In the genomic region with DNA sequence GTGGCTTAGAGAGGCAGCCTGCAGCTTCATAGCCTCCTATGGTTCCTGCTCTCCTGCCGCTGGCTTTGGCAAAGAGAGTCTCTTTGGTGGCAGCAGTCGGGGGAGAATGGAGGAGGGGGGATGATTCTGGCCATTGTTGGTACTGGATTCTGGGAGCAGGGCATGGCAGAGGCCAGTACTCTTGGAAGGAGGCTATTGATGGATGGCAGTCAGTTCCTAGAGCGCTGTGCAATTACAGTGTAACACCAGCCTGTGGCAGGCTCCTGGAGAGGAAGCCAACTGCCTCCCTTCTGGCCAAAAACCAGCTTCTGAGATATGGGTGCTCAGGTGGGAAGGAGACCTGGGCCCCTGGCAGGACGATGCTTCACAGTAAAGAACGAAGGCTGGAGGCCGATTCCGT, we compare ENCODE assay signal across 18 cellular contexts. TPM values are rescaled to one million over a fixed set of nuclear protein-coding genes. Genes with fewer than 3 reads are reported as not detected.
A peak's percentile ranks its signal among the peaks of the same experiment; 100 is the strongest.
DNase-seq lines count a peak whose midpoint lies in the region; ATAC-seq and TF ChIP-seq lines count a peak whose summit lies in the region.
"Had no signal": no experiment of that assay in that cellular context is flagged by ENCODE, and none has a peak within 500 bp of the region (broad histone marks: within the 10 kb centered on the region; RNA-seq: fewer than 3 reads in every experiment).

No MANE protein-coding gene starts in this region.

- no peak overlapping the region for H3K18ac ChIP-seq in mesendoderm (ENCODE audit: low read length)

- H3K27ac ChIP-seq in mesendoderm (ENCODE audit: low read depth, low read length) = no peak overlapping the region
- H3K27ac ChIP-seq: KMS-11, spleen had no signal

- H3K36me3 Mint-ChIP-seq in effector memory CD8-positive, alpha-beta T cell (ENCODE audit: insufficient read depth) = no peaks in the 10 kb centered on the region
- H3K36me3 Mint-ChIP-seq: brain had no signal

- H3K4me2 ChIP-seq in mesendoderm (ENCODE audit: low read length) = no peak overlapping the region
- H3K4me2 ChIP-seq: KMS-11 had no signal

- H3K23ac ChIP-seq in mesendoderm (ENCODE audit: low read length) = no peak overlapping the region

- peak; percentile 16 for TF ChIP-seq CTCF in choroid plexus epithelial cell (conservative IDR thresholded peaks at IDR 0.05; ENCODE audit: low read depth, low read length)

- H3K79me2 ChIP-seq in mesendoderm (ENCODE audit: control insufficient read depth, insufficient read depth, low read length) = no peaks in the 10 kb centered on the region

- H2BK15ac ChIP-seq in mesendoderm (replicated peaks; ENCODE audit: low read depth) = no peak overlapping the region

- H4K5ac ChIP-seq in mesendoderm (ENCODE audit: low read length) = no peak overlapping the region

- no peak overlapping the region for H3K27ac Mint-ChIP-seq in effector memory CD8-positive, alpha-beta T cell
- H3K27ac Mint-ChIP-seq: activated CD8-positive, alpha-beta T cell treated with anti-CD3 and anti-CD28 coated beads, Interleukin-2, amount 10 ng/mL, durations not matched to agents 7 days and 5 days; HFFc6; stimulated activated naive CD8-positive, alpha-beta T cell treated with anti-CD3 and anti-CD28 coated beads, Interleukin-15, amount 100 ng/mL, for 72 hours had no signal

- H3K4me1 Mint-ChIP-seq in effector memory CD8-positive, alpha-beta T cell (ENCODE audit: low read depth in 2 of 2) = peaks cover 0 to 5% of the 10 kb centered on the region in 2 donors
- H3K4me1 Mint-ChIP-seq: brain had no signal

- H2BK5ac ChIP-seq in mesendoderm (ENCODE audit: low read length) = no peak overlapping the region

- peak; percentile 1 for DNase-seq in DMS53 (lab: John Stamatoyannopoulos, UW)
- no peak for DNase-seq in DMS53 treated with DMSO at 0.1 percent for 48 hours (lab: John Stamatoyannopoulos, UW; ENCODE audit: unreplicated experiment)
- peak; percentile 4 for DNase-seq in HuH-7 (ENCODE audit: low spot score)
- DNase-seq in choroid plexus epithelial cell (ENCODE audit: low read depth) = no peak
- peak; percentile 50 for DNase-seq in mesendoderm
- DNase-seq in DMS79 treated with DMSO at 0.1 percent for 48 hours (lab: John Stamatoyannopoulos, UW) = no peak
- no peak for DNase-seq in effector memory CD8-positive, alpha-beta T cell
- no peak for DNase-seq in SIG-M5 (lab: John Stamatoyannopoulos, UW)
- DNase-seq: NCI-H446 treated with DMSO at 0.1 percent for 48 hours, occipital lobe, spleen, T1000 had no signal

- no peaks in the 10 kb centered on the region for H3K27me3 ChIP-seq in mesendoderm (ENCODE audit: insufficient read depth, low read length, poor library complexity)

- no peak overlapping the region for H2BK120ac ChIP-seq in mesendoderm (ENCODE audit: low read depth, low read length)

- H3K9me3 Mint-ChIP-seq in effector memory CD8-positive, alpha-beta T cell = peaks cover 0 to 2% of the 10 kb centered on the region in 2 donors
- H3K9me3 Mint-ChIP-seq: HFFc6 had no signal

- no peak for ATAC-seq in effector memory CD8-positive, alpha-beta T cell (replicated peaks)
- ATAC-seq: activated CD4-positive, CD25-positive, alpha-beta regulatory T cell treated with anti-CD3 and anti-CD28 coated beads, Interleukin-2, amount 50 U/mL, for 24 hours; stimulated activated naive CD8-positive, alpha-beta T cell treated with anti-CD3 and anti-CD28 coated beads, Interleukin-15, amount 100 ng/mL, for 72 hours had no signal

- no peak overlapping the region for H3K4me3 Mint-ChIP-seq in effector memory CD8-positive, alpha-beta T cell
- H3K4me3 Mint-ChIP-seq: activated CD8-positive, alpha-beta T cell treated with anti-CD3 and anti-CD28 coated beads, Interleukin-2, amount 10 ng/mL, durations not matched to agents 7 days and 5 days; brain; HFFc6; stimulated activated naive CD8-positive, alpha-beta T cell treated with anti-CD3 and anti-CD28 coated beads, Interleukin-15, amount 100 ng/mL, for 72 hours had no signal

- no peak overlapping the region for H2AK5ac ChIP-seq in mesendoderm (ENCODE audit: low read length)

- H3K36me3 ChIP-seq in mesendoderm (ENCODE audit: control insufficient read depth, insufficient read depth, low read length) = no peaks in the 10 kb centered on the region
- H3K36me3 ChIP-seq: spleen had no signal

- no peak overlapping the region for H3K56ac ChIP-seq in mesendoderm (ENCODE audit: low read length)

- no peaks in the 10 kb centered on the region for H3K79me1 ChIP-seq in mesendoderm (ENCODE audit: low read length)

- H3K4me3 ChIP-seq in choroid plexus epithelial cell (ENCODE audit: low read depth, low read length) (no peak overlapping the region), mesendoderm (ENCODE audit: low read length) (no peak overlapping the region)
- H3K4me3 ChIP-seq: spleen had no signal

- no CpG with 5 or more reads among the region's 7 CpGs for WGBS in mesendoderm (ENCODE audit: extremely low coverage, insufficient coverage, low lambda C conversion rate)

- H3K9ac ChIP-seq in mesendoderm (ENCODE audit: low read length) = no peak overlapping the region
- H3K9ac ChIP-seq: KMS-11 had no signal

- H3K4me1 ChIP-seq in mesendoderm (ENCODE audit: control insufficient read depth, low read depth, low read length) = no peaks in the 10 kb centered on the region
- H3K4me1 ChIP-seq: spleen had no signal

- H4K8ac ChIP-seq in mesendoderm (ENCODE audit: low read depth, low read length) = no peak overlapping the region

- no peak overlapping the region for H3K4ac ChIP-seq in mesendoderm (ENCODE audit: low read depth, low read length)

- H3K27me3 Mint-ChIP-seq in effector memory CD8-positive, alpha-beta T cell = peaks cover 36 to 56% of the 10 kb centered on the region in 2 donors
- H3K27me3 Mint-ChIP-seq: stimulated activated naive CD8-positive, alpha-beta T cell treated with anti-CD3 and anti-CD28 coated beads, Interleukin-15, amount 100 ng/mL, for 72 hours had no signal

RNA-seq across cellular contexts. Expression of a gene that starts 47.9 kb away (rescaled TPM):
- polyA plus RNA-seq in mesendoderm (2013, experiment 1 of 2) = 15.7 TPM
- 16.5 TPM for polyA plus RNA-seq in mesendoderm (2013, experiment 2 of 2)

Comparison
In these comparisons a context has a peak if more than half of its experiments do, and no peak if none do; other contexts are left out.
1. DNase-seq: peak in DMS53 (single experiment), HuH-7 (single experiment) and mesendoderm (single experiment); none in DMS53 treated with DMSO at 0.1 percent for 48 hours (single experiment), choroid plexus epithelial cell (single experiment), DMS79 treated with DMSO at 0.1 percent for 48 hours (single experiment), effector memory CD8-positive, alpha-beta T cell (0 of 3) and SIG-M5 (single experiment).